ENCODE assay signal across 10 cellular contexts in genomic region chr19:45883586-45883880, GRCh38. TPM values are rescaled to one million over a fixed set of nuclear protein-coding genes. Genes with fewer than 3 reads are reported as not detected.
DNase-seq lines count a peak whose midpoint lies in the region; ATAC-seq and TF ChIP-seq lines count a peak whose summit lies in the region.
"Had no signal": no experiment of that assay in that cellular context is flagged by ENCODE, and none has a peak within 500 bp of the region (broad histone marks: within the 10 kb centered on the region; RNA-seq: fewer than 3 reads in every experiment).

No MANE protein-coding gene starts in this region.

- peaks cover 19% of the 10 kb centered on the region for H3K4me1 ChIP-seq in hepatocyte (ENCODE audit: insufficient read depth)

- peaks cover 27% of the 10 kb centered on the region for H3K4me1 Mint-ChIP-seq in activated CD8-positive, alpha-beta memory T cell treated with anti-CD3 and anti-CD28 coated beads, Interleukin-2, amount 10 ng/mL, durations not matched to agents 7 days and 5 days
- peaks cover 22% of the 10 kb centered on the region for H3K4me1 Mint-ChIP-seq in activated CD8-positive, alpha-beta T cell treated with anti-CD3 and anti-CD28 coated beads for 36 hours (ENCODE audit: low read depth)
- H3K4me1 Mint-ChIP-seq in stimulated activated naive B cell treated with anti-CD40 and anti-IgM and Interleukin-4, amounts not matched to agents 10 μg/mL and 1 μg/mL and 100 μg/mL, for 72 hours = peaks cover 15 to 38% of the 10 kb centered on the region in 2 donors

- H3K9me3 ChIP-seq in hepatocyte (ENCODE audit: low read depth) = no peaks in the 10 kb centered on the region
- H3K9me3 ChIP-seq: vagina had no signal

- no peak overlapping the region for H3K4me3 ChIP-seq in hepatocyte

- H3K4me2 ChIP-seq in hepatocyte = peak overlapping the region; percentile 93

- no peak for ATAC-seq in activated CD8-positive, alpha-beta memory T cell treated with anti-CD3 and anti-CD28 coated beads, Interleukin-2, amount 10 ng/mL, durations not matched to agents 7 days and 5 days
- ATAC-seq in activated CD8-positive, alpha-beta T cell treated with anti-CD3 and anti-CD28 coated beads for 36 hours = no peak
- ATAC-seq in stimulated activated naive B cell treated with anti-CD40 and anti-IgM and Interleukin-4, amounts not matched to agents 10 μg/mL and 1 μg/mL and 100 μg/mL, for 72 hours (replicated peaks) = no peak
- ATAC-seq in esophagus mucosa = no peak

- peak overlapping the region; percentile 56 for H3K27ac Mint-ChIP-seq in activated CD8-positive, alpha-beta memory T cell treated with anti-CD3 and anti-CD28 coated beads, Interleukin-2, amount 10 ng/mL, durations not matched to agents 7 days and 5 days
- peak overlapping the region; percentile 72 for H3K27ac Mint-ChIP-seq in activated CD8-positive, alpha-beta T cell treated with anti-CD3 and anti-CD28 coated beads for 36 hours
- peak overlapping the region; percentile 85 for H3K27ac Mint-ChIP-seq in stimulated activated naive B cell treated with anti-CD40 and anti-IgM and Interleukin-4, amounts not matched to agents 10 μg/mL and 1 μg/mL and 100 μg/mL, for 72 hours

- H2AFZ ChIP-seq in hepatocyte = no peak overlapping the region

- peaks cover 22% of the 10 kb centered on the region for H3K79me2 ChIP-seq in hepatocyte

- peak; percentile 79 for TF ChIP-seq CTCF in activated CD8-positive, alpha-beta T cell treated with anti-CD3 and anti-CD28 coated beads for 36 hours (IDR thresholded peaks at IDR 0.05)
- no peak for TF ChIP-seq CTCF in hepatocyte (IDR thresholded peaks at IDR 0.05; ENCODE audit: poor library complexity)

- H3K36me3 ChIP-seq in hepatocyte (replicated peaks; ENCODE audit: insufficient read depth, low read depth) = no peaks in the 10 kb centered on the region
- H3K36me3 ChIP-seq: vagina had no signal

- H4K20me1 ChIP-seq in hepatocyte (ENCODE audit: insufficient read depth, poor library complexity, severe bottlenecking) = peaks cover 19% of the 10 kb centered on the region

- CTCF ChIA-PET in activated CD8-positive, alpha-beta memory T cell treated with anti-CD3 and anti-CD28 coated beads, Interleukin-2, amount 10 ng/mL, durations not matched to agents 7 days and 5 days (lab: Charles Lee) = interaction anchor here (0.8 to 9.6 kb wide), 7 partner anchors 9 to 115 kb away, joined by 3 to 117 read pairs (median 28); partner anchors contain the start of genes FOXA3, MYPOP, SIX5 and SYMPK
- CTCF ChIA-PET in activated CD8-positive, alpha-beta T cell treated with anti-CD3 and anti-CD28 coated beads for 36 hours (lab: Charles Lee) = interaction anchor here (1.0 to 10.1 kb wide), 6 partner anchors 17 to 114 kb away, joined by 3 to 100 read pairs (median 8); partner anchors contain the start of genes FOXA3, MYPOP, SIX5 and SYMPK

- peaks cover 3% of the 10 kb centered on the region for H3K27me3 Mint-ChIP-seq in activated CD8-positive, alpha-beta memory T cell treated with anti-CD3 and anti-CD28 coated beads, Interleukin-2, amount 10 ng/mL, durations not matched to agents 7 days and 5 days
- H3K27me3 Mint-ChIP-seq in activated CD8-positive, alpha-beta T cell treated with anti-CD3 and anti-CD28 coated beads for 36 hours = no peaks in the 10 kb centered on the region
- H3K27me3 Mint-ChIP-seq in stimulated activated naive B cell treated with anti-CD40 and anti-IgM and Interleukin-4, amounts not matched to agents 10 μg/mL and 1 μg/mL and 100 μg/mL, for 72 hours = peaks cover 12% of the 10 kb centered on the region in 2 donors

- POLR2A ChIA-PET in activated CD8-positive, alpha-beta T cell treated with anti-CD3 and anti-CD28 coated beads for 36 hours (lab: Charles Lee) = interaction anchor here (1.8 kb wide), 1 partner anchor 67 kb away, joined by 5 read pairs; no protein-coding TSS in a partner anchor

- DNase-seq in activated CD8-positive, alpha-beta memory T cell treated with anti-CD3 and anti-CD28 coated beads, Interleukin-2, amount 10 ng/mL, durations not matched to agents 7 days and 5 days = no peak
- no peak for DNase-seq in activated CD8-positive, alpha-beta memory T cell treated with anti-CD3 and anti-CD28 coated beads, Interleukin-2, amount 50 U/mL, for 48 hours
- no peak for DNase-seq in activated CD8-positive, alpha-beta T cell treated with anti-CD3 and anti-CD28 coated beads for 36 hours
- DNase-seq in hepatocyte (ENCODE audit: low spot score) = no peak
- DNase-seq in stimulated activated naive B cell treated with anti-CD40 and anti-IgM and Interleukin-4, amounts not matched to agents 10 μg/mL and 1 μg/mL and 100 μg/mL, for 72 hours = no peak
- DNase-seq in iPS-NIHi11 (ENCODE audit: low spot score) = no peak
- no peak for DNase-seq in D341Med (ENCODE audit: low spot score)

- no peaks in the 10 kb centered on the region for H3K27me3 ChIP-seq in hepatocyte
- H3K27me3 ChIP-seq: vagina had no signal

- no peaks in the 10 kb centered on the region for H3K36me3 Mint-ChIP-seq in activated CD8-positive, alpha-beta memory T cell treated with anti-CD3 and anti-CD28 coated beads, Interleukin-2, amount 10 ng/mL, durations not matched to agents 7 days and 5 days
- peaks cover 6% of the 10 kb centered on the region for H3K36me3 Mint-ChIP-seq in activated CD8-positive, alpha-beta T cell treated with anti-CD3 and anti-CD28 coated beads for 36 hours (ENCODE audit: low read depth)
- H3K36me3 Mint-ChIP-seq in stimulated activated naive B cell treated with anti-CD40 and anti-IgM and Interleukin-4, amounts not matched to agents 10 μg/mL and 1 μg/mL and 100 μg/mL, for 72 hours = peaks cover 6 to 11% of the 10 kb centered on the region in 2 donors

- 38% methylated on average over 5 of the region's 5 CpGs for WGBS in hepatocyte (ENCODE audit: low lambda C conversion rate, missing lambda C conversion rate)

- no peak overlapping the region for H3K27ac ChIP-seq in hepatocyte

- H3K9me2 ChIP-seq in hepatocyte (replicated peaks; ENCODE audit: insufficient read depth) = no peaks in the 10 kb centered on the region

- intact Hi-C loops in activated CD8-positive, alpha-beta T cell treated with anti-CD3 and anti-CD28 coated beads for 36 hours (cut with micrococcal nuclease) = no loop called here

- H3K4me3 Mint-ChIP-seq in activated CD8-positive, alpha-beta memory T cell treated with anti-CD3 and anti-CD28 coated beads, Interleukin-2, amount 10 ng/mL, durations not matched to agents 7 days and 5 days = peak overlapping the region; percentile 66
- H3K4me3 Mint-ChIP-seq in activated CD8-positive, alpha-beta T cell treated with anti-CD3 and anti-CD28 coated beads for 36 hours = peak overlapping the region; percentile 65
- H3K4me3 Mint-ChIP-seq in stimulated activated naive B cell treated with anti-CD40 and anti-IgM and Interleukin-4, amounts not matched to agents 10 μg/mL and 1 μg/mL and 100 μg/mL, for 72 hours = peak overlapping the region; percentile 77 to 86

- no peaks in the 10 kb centered on the region for H3K9me3 Mint-ChIP-seq in activated CD8-positive, alpha-beta memory T cell treated with anti-CD3 and anti-CD28 coated beads, Interleukin-2, amount 10 ng/mL, durations not matched to agents 7 days and 5 days (ENCODE audit: low read depth)
- H3K9me3 Mint-ChIP-seq in activated CD8-positive, alpha-beta T cell treated with anti-CD3 and anti-CD28 coated beads for 36 hours = no peaks in the 10 kb centered on the region
- no peaks in the 10 kb centered on the region for H3K9me3 Mint-ChIP-seq in stimulated activated naive B cell treated with anti-CD40 and anti-IgM and Interleukin-4, amounts not matched to agents 10 μg/mL and 1 μg/mL and 100 μg/mL, for 72 hours

RNA-seq across cellular contexts. Expression of gene IRF2BP1, which starts 2.4 kb away (rescaled TPM):
- total RNA-seq in activated CD8-positive, alpha-beta memory T cell treated with anti-CD3 and anti-CD28 coated beads, Interleukin-2, amount 10 ng/mL, durations not matched to agents 7 days and 5 days = 10 to 100 TPM; 18.9 to 19.0 TPM
- total RNA-seq in activated CD8-positive, alpha-beta T cell treated with anti-CD3 and anti-CD28 coated beads for 36 hours = 10 to 100 TPM; 15.3 to 17.2 TPM
- total RNA-seq in hepatocyte (23.8 and 25.2 TPM in 2 replicates), esophagus mucosa (10.0 TPM)
- 11.5 and 15.8 TPM in 2 replicates for polyA plus RNA-seq in hepatocyte

RNA-seq across cellular contexts. Expression of gene MYPOP, which starts 18.9 kb away (rescaled TPM):
- total RNA-seq in activated CD8-positive, alpha-beta memory T cell treated with anti-CD3 and anti-CD28 coated beads, Interleukin-2, amount 10 ng/mL, durations not matched to agents 7 days and 5 days = 10 to 100 TPM; 13.0 to 13.8 TPM
- 1 to 10 TPM; 4.1 to 5.0 TPM for total RNA-seq in activated CD8-positive, alpha-beta T cell treated with anti-CD3 and anti-CD28 coated beads for 36 hours
- total RNA-seq in hepatocyte = 2.4 and 3.5 TPM in 2 replicates
- polyA plus RNA-seq in hepatocyte = 2.5 and 3.1 TPM in 2 replicates
- total RNA-seq in esophagus mucosa = 3.7 TPM

RNA-seq across cellular contexts. Expression of gene FOXA3, which starts 19.4 kb away (rescaled TPM):
- under 1 TPM in 1 of 2 experiments, not detected in 1; 0.14 TPM for total RNA-seq in activated CD8-positive, alpha-beta memory T cell treated with anti-CD3 and anti-CD28 coated beads, Interleukin-2, amount 10 ng/mL, durations not matched to agents 7 days and 5 days
- total RNA-seq in activated CD8-positive, alpha-beta T cell treated with anti-CD3 and anti-CD28 coated beads for 36 hours = under 1 TPM in 1 of 2 experiments, not detected in 1; 0.36 TPM
- total RNA-seq in hepatocyte (14.5 and 14.6 TPM in 2 replicates), esophagus mucosa (not detected)
- polyA plus RNA-seq in hepatocyte = 16.7 and 18.6 TPM in 2 replicates
- total RNA-seq: mononuclear cell, vagina had no signal

RNA-seq across cellular contexts. Expression of gene SYMPK, which starts 20.6 kb away (rescaled TPM):
- 100 to 1,000 TPM; 119 to 125 TPM for total RNA-seq in activated CD8-positive, alpha-beta memory T cell treated with anti-CD3 and anti-CD28 coated beads, Interleukin-2, amount 10 ng/mL, durations not matched to agents 7 days and 5 days
- total RNA-seq in activated CD8-positive, alpha-beta T cell treated with anti-CD3 and anti-CD28 coated beads for 36 hours = 100 to 1,000 TPM in 1 of 2 experiments, 10 to 100 TPM in 1; 96.8 to 114 TPM
- total RNA-seq in hepatocyte (33.8 and 41.6 TPM in 2 replicates), esophagus mucosa (42.9 TPM)
- polyA plus RNA-seq in hepatocyte = 33.4 and 39.0 TPM in 2 replicates

RNA-seq across cellular contexts. Expression of gene NANOS2, which starts 31.0 kb away (rescaled TPM):
- under 1 TPM in 1 of 2 experiments, not detected in 1; 0.18 TPM for total RNA-seq in activated CD8-positive, alpha-beta memory T cell treated with anti-CD3 and anti-CD28 coated beads, Interleukin-2, amount 10 ng/mL, durations not matched to agents 7 days and 5 days
- total RNA-seq in activated CD8-positive, alpha-beta T cell treated with anti-CD3 and anti-CD28 coated beads for 36 hours = not detected
- total RNA-seq in hepatocyte (not detected in 2 replicates), esophagus mucosa (not detected)
- not detected in 2 replicates for polyA plus RNA-seq in hepatocyte
- total RNA-seq: mononuclear cell, vagina had no signal

Comparison
In these comparisons a context has a peak if more than half of its experiments do, and no peak if none do; other contexts are left out.
1. RNA of gene FOXA3, which starts 19.4 kb away (total RNA-seq): 14.5 to 14.6 TPM in hepatocyte; 0.36 TPM in activated CD8-positive, alpha-beta T cell treated with anti-CD3 and anti-CD28 coated beads for 36 hours, 0.14 TPM in activated CD8-positive, alpha-beta memory T cell treated with anti-CD3 and anti-CD28 coated beads, Interleukin-2, amount 10 ng/mL, durations not matched to agents 7 days and 5 days and not detected in esophagus mucosa (single experiment); every median in the first group is over 10 times any median in the second.
2. Peak in every context shown above with its lines, with median percentiles within 50 percentile points of each other: H3K27ac Mint-ChIP-seq and H3K4me3 Mint-ChIP-seq.